ENCODE assay signal across 1 cellular context in genomic region chr9:83966209-83966582, GRCh38.
TF ChIP-seq lines count a peak whose summit lies in the region.

No MANE protein-coding gene starts in this region.

TF ChIP-seq in WTC11, 78 proteins besides CTCF, POLR2A, EP300 and RAD21 (continued from another document):
- TF ChIP-seq AR (CRISPR knock-in tag; IDR thresholded peaks at IDR 0.05) (peak; percentile 95), TEAD1 (CRISPR knock-in tag; IDR thresholded peaks at IDR 0.05) (no peak), EMX1 (CRISPR knock-in tag; IDR thresholded peaks at IDR 0.05) (peak; percentile 8; the same call in 1 of the 2 replicates), RELA (CRISPR knock-in tag; IDR thresholded peaks at IDR 0.05; ENCODE audit: borderline replicate concordance) (no peak), ERG (CRISPR knock-in tag; IDR thresholded peaks at IDR 0.05) (peak; percentile 88; the same call in 1 of the 2 replicates), GTF2I (CRISPR knock-in tag; conservative IDR thresholded peaks at IDR 0.05) (peak; percentile 22; the same call in 1 of the 2 replicates), HMGA2 (CRISPR knock-in tag; IDR thresholded peaks at IDR 0.05) (no peak), CDX4 (CRISPR knock-in tag; IDR thresholded peaks at IDR 0.05; ENCODE audit: borderline replicate concordance) (no peak), ZNF532 (CRISPR knock-in tag; IDR thresholded peaks at IDR 0.05; ENCODE audit: borderline replicate concordance) (0 out of 2 replicates have a peak, but pooled peaks have one; percentile 86), JUN (CRISPR knock-in tag; IDR thresholded peaks at IDR 0.05) (no peak), ETV6 (CRISPR knock-in tag; IDR thresholded peaks at IDR 0.05) (0 out of 2 replicates have a peak, but pooled peaks have one; percentile 20), ARID4B (CRISPR knock-in tag; IDR thresholded peaks at IDR 0.05; ENCODE audit: borderline replicate concordance) (no peak), TCF7 (CRISPR knock-in tag; IDR thresholded peaks at IDR 0.05; ENCODE audit: low read depth) (no peak), NFATC4 (CRISPR knock-in tag; IDR thresholded peaks at IDR 0.05) (peak; percentile 90), ZNF671 (CRISPR knock-in tag; IDR thresholded peaks at IDR 0.05) (peak; percentile 81), PRRX2 (CRISPR knock-in tag; IDR thresholded peaks at IDR 0.05) (peak; percentile 92; the same call in 1 of the 2 replicates), ZNF396 (CRISPR knock-in tag; IDR thresholded peaks at IDR 0.05; ENCODE audit: borderline replicate concordance) (no peak)
